17 cellular contexts compared by ENCODE assay signal in the genomic region with DNA sequence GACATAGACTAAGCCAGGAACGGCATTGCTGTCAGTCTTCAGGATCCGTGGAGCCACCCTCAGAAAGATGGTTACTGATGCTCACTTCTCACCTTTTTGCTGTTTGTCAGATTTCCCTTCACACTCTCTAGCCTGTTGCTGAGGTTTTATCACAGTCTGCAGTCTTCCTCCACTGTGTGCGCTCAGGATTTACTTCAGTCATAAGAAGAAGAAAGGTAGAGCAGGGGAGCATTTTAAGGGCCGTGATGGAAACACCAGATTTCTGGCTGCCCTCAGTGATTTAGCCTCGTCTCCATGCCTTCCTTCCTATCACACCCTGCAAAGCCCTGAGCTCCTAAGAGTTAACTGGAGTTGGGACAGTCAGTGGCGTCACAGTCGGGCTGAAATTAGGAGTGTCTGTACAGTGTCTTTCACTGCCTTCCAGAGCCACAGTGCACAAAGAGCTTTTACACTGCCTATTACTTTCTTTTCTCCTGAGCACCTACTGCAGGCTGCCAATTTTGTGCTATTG. TPM values are rescaled to one million over a fixed set of nuclear protein-coding genes. Genes with fewer than 3 reads are reported as not detected.
DNase-seq lines count a peak whose midpoint lies in the region; ATAC-seq and TF ChIP-seq lines count a peak whose summit lies in the region.
"Had no signal": no experiment of that assay in that cellular context is flagged by ENCODE, and none has a peak within 500 bp of the region (broad histone marks: within the 10 kb centered on the region; RNA-seq: fewer than 3 reads in every experiment).

No MANE protein-coding gene starts in this region.

- 51 to 64% methylated on average over 7 of the region's 7 CpGs for WGBS in heart right ventricle, 2 donors

- H3K4me3 Mint-ChIP-seq in activated CD4-positive, alpha-beta T cell treated with anti-CD3 and anti-CD28 coated beads for 36 hours, result peak overlapping the region; percentile 54
- peak overlapping the region; percentile 70 for H3K4me3 Mint-ChIP-seq in activated T-cell treated with anti-CD3 and anti-CD28 coated beads, Interleukin-2, amount 50 U/mL, for 4 hours
- no peak overlapping the region for H3K4me3 Mint-ChIP-seq in stimulated activated memory B cell treated with anti-CD40 and anti-IgM and Interleukin-4, amounts not matched to agents 10 μg/mL and 1 μg/mL and 100 μg/mL, for 72 hours

- H3K4me3 ChIP-seq in heart right ventricle, result no peak overlapping the region
- H3K4me3 ChIP-seq in dorsolateral prefrontal cortex, result no peak overlapping the region
- H3K4me3 ChIP-seq: HAP-1, testis had no signal

- no peaks in the 10 kb centered on the region for H3K9me3 Mint-ChIP-seq in activated CD4-positive, alpha-beta T cell treated with anti-CD3 and anti-CD28 coated beads for 36 hours (ENCODE audit: low read depth)
- no peaks in the 10 kb centered on the region for H3K9me3 Mint-ChIP-seq in activated T-cell treated with anti-CD3 and anti-CD28 coated beads, Interleukin-2, amount 50 U/mL, for 4 hours
- H3K9me3 Mint-ChIP-seq in stimulated activated memory B cell treated with anti-CD40 and anti-IgM and Interleukin-4, amounts not matched to agents 10 μg/mL and 1 μg/mL and 100 μg/mL, for 72 hours, result no peaks in the 10 kb centered on the region

- TF ChIP-seq CTCF in heart right ventricle (IDR thresholded peaks at IDR 0.05) (no peak), dorsolateral prefrontal cortex (IDR thresholded peaks at IDR 0.05 in 54 of 56, conservative IDR thresholded peaks at IDR 0.05 in 2 of 56; ENCODE audit: low read depth in 1 of 56, partially characterized antibody in 56 of 56) (no peak)

- POLR2A ChIA-PET in activated CD4-positive, alpha-beta T cell treated with anti-CD3 and anti-CD28 coated beads for 36 hours (lab: Charles Lee), result interaction anchor here (0.5 to 1.2 kb wide), 2 partner anchors 60 to 143 kb away, joined by 3 read pairs; a partner anchor contains a TSS

- H3K36me3 ChIP-seq in heart right ventricle, result peaks cover 0 to 40% (median 5%) of the 10 kb centered on the region in 9 donors

- no peaks in the 10 kb centered on the region for H3K27me3 ChIP-seq in heart right ventricle
- H3K27me3 ChIP-seq in dorsolateral prefrontal cortex, result no peaks in the 10 kb centered on the region
- H3K27me3 ChIP-seq: brain microvascular endothelial cell, testis had no signal

- DNase-seq in activated CD4-positive, alpha-beta T cell treated with anti-CD3 and anti-CD28 coated beads for 36 hours, result no peak
- DNase-seq in activated CD4-positive, alpha-beta T cell treated with anti-CD3 and anti-CD28 coated beads, Interleukin-2, amount 50 U/mL, for 1 hour, result no peak
- DNase-seq in activated T-cell treated with anti-CD3 and anti-CD28 coated beads, Interleukin-2, amount 50 U/mL, for 4 hours, result no peak
- DNase-seq in heart right ventricle, result peak in 1 of 2 donors; percentile 44
- no peak for DNase-seq in SKM-1 (lab: John Stamatoyannopoulos, UW; ENCODE audit: unreplicated experiment)
- DNase-seq in ecto neural progenitor cell (ENCODE audit: low spot score), result no peak
- no peak for DNase-seq in dorsolateral prefrontal cortex
- DNase-seq: 8988T, brain microvascular endothelial cell, COR-L47, GDM1, NCI-H187, NCI-H524 treated with DMSO at 0.1 percent for 48 hours, testis had no signal

- H3K4me1 Mint-ChIP-seq in activated CD4-positive, alpha-beta T cell treated with anti-CD3 and anti-CD28 coated beads for 36 hours, result peaks cover 93% of the 10 kb centered on the region
- H3K4me1 Mint-ChIP-seq in activated T-cell treated with anti-CD3 and anti-CD28 coated beads, Interleukin-2, amount 50 U/mL, for 4 hours (ENCODE audit: low read depth), result peaks cover 86% of the 10 kb centered on the region
- H3K4me1 Mint-ChIP-seq in stimulated activated memory B cell treated with anti-CD40 and anti-IgM and Interleukin-4, amounts not matched to agents 10 μg/mL and 1 μg/mL and 100 μg/mL, for 72 hours, result peaks cover 79% of the 10 kb centered on the region

- no peaks in the 10 kb centered on the region for H3K9me3 ChIP-seq in heart right ventricle
- H3K9me3 ChIP-seq: HAP-1, testis had no signal

- H3K4me1 ChIP-seq in heart right ventricle, result peaks cover 0 to 46% (median 0%) of the 10 kb centered on the region in 9 donors
- H3K4me1 ChIP-seq: testis had no signal

- ATAC-seq in activated CD4-positive, alpha-beta T cell treated with anti-CD3 and anti-CD28 coated beads for 36 hours, result peak; percentile 38
- ATAC-seq in activated T-cell treated with anti-CD3 and anti-CD28 coated beads, Interleukin-2, amount 50 U/mL, for 4 hours, result no peak
- peak; percentile 46 to 97 (median 92) for ATAC-seq in heart right ventricle
- ATAC-seq in stimulated activated memory B cell treated with anti-CD40 and anti-IgM and Interleukin-4, amounts not matched to agents 10 μg/mL and 1 μg/mL and 100 μg/mL, for 72 hours, result no peak

- peak overlapping the region in 1 of 10 donors; percentile 64 for H3K27ac ChIP-seq in heart right ventricle
- no peak overlapping the region for H3K27ac ChIP-seq in dorsolateral prefrontal cortex
- H3K27ac ChIP-seq: brain microvascular endothelial cell, HL-60, testis had no signal

- no peaks in the 10 kb centered on the region for H3K27me3 Mint-ChIP-seq in activated CD4-positive, alpha-beta T cell treated with anti-CD3 and anti-CD28 coated beads for 36 hours
- H3K27me3 Mint-ChIP-seq in activated T-cell treated with anti-CD3 and anti-CD28 coated beads, Interleukin-2, amount 50 U/mL, for 4 hours (ENCODE audit: low read depth), result no peaks in the 10 kb centered on the region
- no peaks in the 10 kb centered on the region for H3K27me3 Mint-ChIP-seq in stimulated activated memory B cell treated with anti-CD40 and anti-IgM and Interleukin-4, amounts not matched to agents 10 μg/mL and 1 μg/mL and 100 μg/mL, for 72 hours

- peak overlapping the region; percentile 71 for H3K27ac Mint-ChIP-seq in activated CD4-positive, alpha-beta T cell treated with anti-CD3 and anti-CD28 coated beads for 36 hours
- H3K27ac Mint-ChIP-seq in stimulated activated memory B cell treated with anti-CD40 and anti-IgM and Interleukin-4, amounts not matched to agents 10 μg/mL and 1 μg/mL and 100 μg/mL, for 72 hours, result peak overlapping the region; percentile 79

- peaks cover 59% of the 10 kb centered on the region for H3K36me3 Mint-ChIP-seq in activated CD4-positive, alpha-beta T cell treated with anti-CD3 and anti-CD28 coated beads for 36 hours (ENCODE audit: low read depth)
- peaks cover 31% of the 10 kb centered on the region for H3K36me3 Mint-ChIP-seq in activated T-cell treated with anti-CD3 and anti-CD28 coated beads, Interleukin-2, amount 50 U/mL, for 4 hours (ENCODE audit: insufficient read depth)
- H3K36me3 Mint-ChIP-seq in stimulated activated memory B cell treated with anti-CD40 and anti-IgM and Interleukin-4, amounts not matched to agents 10 μg/mL and 1 μg/mL and 100 μg/mL, for 72 hours, result peaks cover 41% of the 10 kb centered on the region

- intact Hi-C loops in activated CD4-positive, alpha-beta T cell treated with anti-CD3 and anti-CD28 coated beads for 36 hours (cut with DNase I, micrococcal nuclease), result no loop called here
- intact Hi-C loops in heart right ventricle (cut with DNase I) (loop anchor here in 1 of 10 donors (5.0 kb wide), 1 partner anchor 85 kb away; no protein-coding TSS in a partner anchor), dorsolateral prefrontal cortex (cut with DNase I) (no loop called here)

- CTCF ChIA-PET in activated CD4-positive, alpha-beta T cell treated with anti-CD3 and anti-CD28 coated beads for 36 hours (lab: Charles Lee), result interaction anchor here (0.8 to 3.2 kb wide), 12 partner anchors 8 to 84 kb away, joined by 3 to 9 read pairs (median 4); no protein-coding TSS in a partner anchor

RNA-seq across cellular contexts. Expression of a gene that starts 60.0 kb away (rescaled TPM):
- total RNA-seq in activated CD4-positive, alpha-beta T cell treated with anti-CD3 and anti-CD28 coated beads for 36 hours, result 10 to 100 TPM; 50.3 to 51.9 TPM
- 10 to 100 TPM; 48.6 to 86.8 (median 65.7) TPM for total RNA-seq in activated T-cell treated with anti-CD3 and anti-CD28 coated beads, Interleukin-2, amount 50 U/mL, for 4 hours
- total RNA-seq in heart right ventricle (1 to 10 TPM in 8 of 10 donors, under 1 TPM in 2; 0.49 to 8.6 (median 1.6) TPM), dorsolateral prefrontal cortex (10 to 100 TPM in 3 of 120 experiments, 1 to 10 TPM in 81, under 1 TPM in 32, not detected in 4; 0.29 to 16.2 (median 1.7) TPM)
- polyA plus RNA-seq in heart right ventricle, result 1 to 10 TPM; 2.2 to 2.6 TPM

Comparison
In these comparisons a context has a peak if more than half of its experiments do, and no peak if none do; other contexts are left out.
1. ATAC-seq: peak in activated CD4-positive, alpha-beta T cell treated with anti-CD3 and anti-CD28 coated beads for 36 hours (single experiment) and heart right ventricle (8 of 8); none in activated T-cell treated with anti-CD3 and anti-CD28 coated beads, Interleukin-2, amount 50 U/mL, for 4 hours (0 of 2) and stimulated activated memory B cell treated with anti-CD40 and anti-IgM and Interleukin-4, amounts not matched to agents 10 μg/mL and 1 μg/mL and 100 μg/mL, for 72 hours (single experiment).